13 cellular contexts compared by ENCODE assay signal in the genomic region with DNA sequence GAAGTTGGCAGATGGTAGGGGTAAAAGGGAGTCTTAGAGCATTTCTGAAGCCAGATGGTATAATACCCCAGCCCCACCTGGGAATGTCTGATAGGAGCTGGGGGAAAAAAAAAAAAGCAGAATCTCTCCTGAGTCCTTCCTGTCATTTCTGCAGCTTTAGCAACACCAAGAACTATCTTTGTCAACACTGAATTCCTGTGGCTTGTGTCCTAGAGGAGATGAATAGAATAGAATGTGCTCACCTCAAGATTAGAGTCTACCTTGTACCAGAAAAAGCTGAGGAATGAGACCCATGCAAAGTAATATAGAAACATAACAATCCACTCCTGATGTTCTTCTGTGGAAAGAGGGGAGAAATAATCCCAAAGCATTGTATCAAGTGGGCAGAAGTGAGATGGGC.
DNase-seq lines count a peak whose midpoint lies in the region; ATAC-seq and TF ChIP-seq lines count a peak whose summit lies in the region.
"Had no signal": no experiment of that assay in that cellular context is flagged by ENCODE, and none has a peak within 500 bp of the region (broad histone marks: within the 10 kb centered on the region; RNA-seq: fewer than 3 reads in every experiment).

No MANE protein-coding gene starts in this region.

- peaks cover 33% of the 10 kb centered on the region for H3K36me3 Mint-ChIP-seq in activated naive CD4-positive, alpha-beta T cell treated with anti-CD3 and anti-CD28 coated beads, Interleukin-2, amount 50 U/mL, for 24 hours
- H3K36me3 Mint-ChIP-seq in stimulated activated naive B cell treated with anti-CD40 and anti-IgM and Interleukin-4, amounts not matched to agents 10 μg/mL and 1 μg/mL and 100 μg/mL, for 72 hours, result peaks cover 43% of the 10 kb centered on the region in 2 donors

- no peaks in the 10 kb centered on the region for H3K9me3 Mint-ChIP-seq in activated naive CD4-positive, alpha-beta T cell treated with anti-CD3 and anti-CD28 coated beads, Interleukin-2, amount 50 U/mL, for 24 hours
- H3K9me3 Mint-ChIP-seq in stimulated activated naive B cell treated with anti-CD40 and anti-IgM and Interleukin-4, amounts not matched to agents 10 μg/mL and 1 μg/mL and 100 μg/mL, for 72 hours, result no peaks in the 10 kb centered on the region
- H3K9me3 Mint-ChIP-seq: activated naive CD8-positive, alpha-beta T cell treated with anti-CD3 and anti-CD28 coated beads, Interleukin-2, amount 10 ng/mL, durations not matched to agents 7 days and 5 days; dendritic cell treated with granulocyte-macrophage colony-stimulating factor and Interleukin-4, amounts not matched to agents 40 ng/mL and 50 ng/mL, for 4 days had no signal

- peaks cover 45% of the 10 kb centered on the region for H3K4me1 Mint-ChIP-seq in activated naive CD4-positive, alpha-beta T cell treated with anti-CD3 and anti-CD28 coated beads, Interleukin-2, amount 50 U/mL, for 24 hours
- H3K4me1 Mint-ChIP-seq in stimulated activated naive B cell treated with anti-CD40 and anti-IgM and Interleukin-4, amounts not matched to agents 10 μg/mL and 1 μg/mL and 100 μg/mL, for 72 hours, result peaks cover 5 to 6% of the 10 kb centered on the region in 2 donors

- H3K27ac Mint-ChIP-seq in activated naive CD4-positive, alpha-beta T cell treated with anti-CD3 and anti-CD28 coated beads, Interleukin-2, amount 50 U/mL, for 24 hours, result peak overlapping the region; percentile 57
- H3K27ac Mint-ChIP-seq in stimulated activated naive B cell treated with anti-CD40 and anti-IgM and Interleukin-4, amounts not matched to agents 10 μg/mL and 1 μg/mL and 100 μg/mL, for 72 hours, result peak overlapping the region; percentile 31
- H3K27ac Mint-ChIP-seq: activated naive CD8-positive, alpha-beta T cell treated with anti-CD3 and anti-CD28 coated beads, Interleukin-2, amount 10 ng/mL, durations not matched to agents 7 days and 5 days; dendritic cell treated with granulocyte-macrophage colony-stimulating factor and Interleukin-4, amounts not matched to agents 40 ng/mL and 50 ng/mL, for 4 days had no signal

- ATAC-seq in SK-N-SH treated with all-trans-retinoic acid at 6 μM for 48 hours, result peak; percentile 13
- ATAC-seq in stimulated activated naive B cell treated with anti-CD40 and anti-IgM and Interleukin-4, amounts not matched to agents 10 μg/mL and 1 μg/mL and 100 μg/mL, for 72 hours (replicated peaks), result no peak

- H3K27me3 Mint-ChIP-seq in activated naive CD4-positive, alpha-beta T cell treated with anti-CD3 and anti-CD28 coated beads, Interleukin-2, amount 50 U/mL, for 24 hours, result no peaks in the 10 kb centered on the region
- H3K27me3 Mint-ChIP-seq in stimulated activated naive B cell treated with anti-CD40 and anti-IgM and Interleukin-4, amounts not matched to agents 10 μg/mL and 1 μg/mL and 100 μg/mL, for 72 hours, result no peaks in the 10 kb centered on the region
- H3K27me3 Mint-ChIP-seq: activated naive CD8-positive, alpha-beta T cell treated with anti-CD3 and anti-CD28 coated beads, Interleukin-2, amount 10 ng/mL, durations not matched to agents 7 days and 5 days; dendritic cell treated with granulocyte-macrophage colony-stimulating factor and Interleukin-4, amounts not matched to agents 40 ng/mL and 50 ng/mL, for 4 days had no signal

- H3K27ac ChIP-seq in epithelial cell of prostate, result peak overlapping the region; percentile 5
- H3K27ac ChIP-seq: Peyer's patch, psoas muscle had no signal

- no peak overlapping the region for H3K4me3 Mint-ChIP-seq in activated naive CD4-positive, alpha-beta T cell treated with anti-CD3 and anti-CD28 coated beads, Interleukin-2, amount 50 U/mL, for 24 hours
- H3K4me3 Mint-ChIP-seq in stimulated activated naive B cell treated with anti-CD40 and anti-IgM and Interleukin-4, amounts not matched to agents 10 μg/mL and 1 μg/mL and 100 μg/mL, for 72 hours, result no peak overlapping the region
- H3K4me3 Mint-ChIP-seq: activated naive CD8-positive, alpha-beta T cell treated with anti-CD3 and anti-CD28 coated beads, Interleukin-2, amount 10 ng/mL, durations not matched to agents 7 days and 5 days; dendritic cell treated with granulocyte-macrophage colony-stimulating factor and Interleukin-4, amounts not matched to agents 40 ng/mL and 50 ng/mL, for 4 days had no signal

- no peak for DNase-seq in activated naive CD4-positive, alpha-beta T cell treated with Interleukin-2 at 50 U/mL for 16 hours
- DNase-seq in epithelial cell of prostate (ENCODE audit: low read depth, low spot score) (no peak), NCI-H226 (no peak)
- no peak for DNase-seq in stimulated activated naive B cell treated with anti-CD40 and anti-IgM and Interleukin-4, amounts not matched to agents 10 μg/mL and 1 μg/mL and 100 μg/mL, for 72 hours
- DNase-seq in stimulated activated naive CD4-positive, alpha-beta T cell treated with Interleukin-2 at 50 U/mL for 16 hours (lab: John Stamatoyannopoulos, UW), result no peak
- no peak for DNase-seq in central memory CD4-positive, alpha-beta T cell
- DNase-seq: activated naive CD8-positive, alpha-beta T cell treated with anti-CD3 and anti-CD28 coated beads, Interleukin-2, amount 10 ng/mL, durations not matched to agents 7 days and 5 days; Peyer's patch; psoas muscle; stimulated activated CD8-positive, alpha-beta memory T cell treated with anti-CD3 and anti-CD28 coated beads, Interleukin-4, amount 100 ng/mL, for 48 hours had no signal

TF ChIP-seq in SK-N-SH treated with all-trans-retinoic acid at 6 μM for 48 hours, 23 proteins besides CTCF, POLR2A, EP300 and RAD21:
- TF ChIP-seq ZC3H10 (CRISPR knock-in tag; IDR thresholded peaks at IDR 0.05), result no peak
- no peak for TF ChIP-seq RARB (CRISPR knock-in tag; IDR thresholded peaks at IDR 0.05)
- no peak for TF ChIP-seq ZFP30 (CRISPR knock-in tag; IDR thresholded peaks at IDR 0.05)
- no peak for TF ChIP-seq ZNF70 (CRISPR knock-in tag; IDR thresholded peaks at IDR 0.05)
- no peak for TF ChIP-seq SNAI2 (CRISPR knock-in tag; IDR thresholded peaks at IDR 0.05)
- TF ChIP-seq OSR1 (CRISPR knock-in tag; IDR thresholded peaks at IDR 0.05), result no peak
- TF ChIP-seq BACH2 (CRISPR knock-in tag; IDR thresholded peaks at IDR 0.05; ENCODE audit: borderline replicate concordance), result no peak
- no peak for TF ChIP-seq TOX (CRISPR knock-in tag; IDR thresholded peaks at IDR 0.05; ENCODE audit: borderline replicate concordance)
- TF ChIP-seq, protein P1, sequence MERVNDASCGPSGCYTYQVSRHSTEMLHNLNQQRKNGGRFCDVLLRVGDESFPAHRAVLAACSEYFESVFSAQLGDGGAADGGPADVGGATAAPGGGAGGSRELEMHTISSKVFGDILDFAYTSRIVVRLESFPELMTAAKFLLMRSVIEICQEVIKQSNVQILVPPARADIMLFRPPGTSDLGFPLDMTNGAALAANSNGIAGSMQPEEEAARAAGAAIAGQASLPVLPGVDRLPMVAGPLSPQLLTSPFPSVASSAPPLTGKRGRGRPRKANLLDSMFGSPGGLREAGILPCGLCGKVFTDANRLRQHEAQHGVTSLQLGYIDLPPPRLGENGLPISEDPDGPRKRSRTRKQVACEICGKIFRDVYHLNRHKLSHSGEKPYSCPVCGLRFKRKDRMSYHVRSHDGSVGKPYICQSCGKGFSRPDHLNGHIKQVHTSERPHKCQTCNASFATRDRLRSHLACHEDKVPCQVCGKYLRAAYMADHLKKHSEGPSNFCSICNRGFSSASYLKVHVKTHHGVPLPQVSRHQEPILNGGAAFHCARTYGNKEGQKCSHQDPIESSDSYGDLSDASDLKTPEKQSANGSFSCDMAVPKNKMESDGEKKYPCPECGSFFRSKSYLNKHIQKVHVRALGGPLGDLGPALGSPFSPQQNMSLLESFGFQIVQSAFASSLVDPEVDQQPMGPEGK (CRISPR knock-in tag; IDR thresholded peaks at IDR 0.05; ENCODE audit: borderline replicate concordance), result no peak
- TF ChIP-seq, protein P2, sequence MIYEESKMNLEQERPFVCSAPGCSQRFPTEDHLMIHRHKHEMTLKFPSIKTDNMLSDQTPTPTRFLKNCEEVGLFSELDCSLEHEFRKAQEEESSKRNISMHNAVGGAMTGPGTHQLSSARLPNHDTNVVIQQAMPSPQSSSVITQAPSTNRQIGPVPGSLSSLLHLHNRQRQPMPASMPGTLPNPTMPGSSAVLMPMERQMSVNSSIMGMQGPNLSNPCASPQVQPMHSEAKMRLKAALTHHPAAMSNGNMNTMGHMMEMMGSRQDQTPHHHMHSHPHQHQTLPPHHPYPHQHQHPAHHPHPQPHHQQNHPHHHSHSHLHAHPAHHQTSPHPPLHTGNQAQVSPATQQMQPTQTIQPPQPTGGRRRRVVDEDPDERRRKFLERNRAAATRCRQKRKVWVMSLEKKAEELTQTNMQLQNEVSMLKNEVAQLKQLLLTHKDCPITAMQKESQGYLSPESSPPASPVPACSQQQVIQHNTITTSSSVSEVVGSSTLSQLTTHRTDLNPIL (CRISPR knock-in tag; IDR thresholded peaks at IDR 0.05; ENCODE audit: low read depth), result no peak
- TF ChIP-seq, protein P3, sequence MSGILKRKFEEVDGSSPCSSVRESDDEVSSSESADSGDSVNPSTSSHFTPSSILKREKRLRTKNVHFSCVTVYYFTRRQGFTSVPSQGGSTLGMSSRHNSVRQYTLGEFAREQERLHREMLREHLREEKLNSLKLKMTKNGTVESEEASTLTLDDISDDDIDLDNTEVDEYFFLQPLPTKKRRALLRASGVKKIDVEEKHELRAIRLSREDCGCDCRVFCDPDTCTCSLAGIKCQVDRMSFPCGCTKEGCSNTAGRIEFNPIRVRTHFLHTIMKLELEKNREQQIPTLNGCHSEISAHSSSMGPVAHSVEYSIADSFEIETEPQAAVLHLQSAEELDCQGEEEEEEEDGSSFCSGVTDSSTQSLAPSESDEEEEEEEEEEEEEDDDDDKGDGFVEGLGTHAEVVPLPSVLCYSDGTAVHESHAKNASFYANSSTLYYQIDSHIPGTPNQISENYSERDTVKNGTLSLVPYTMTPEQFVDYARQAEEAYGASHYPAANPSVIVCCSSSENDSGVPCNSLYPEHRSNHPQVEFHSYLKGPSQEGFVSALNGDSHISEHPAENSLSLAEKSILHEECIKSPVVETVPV (CRISPR knock-in tag; IDR thresholded peaks at IDR 0.05), result no peak
- TF ChIP-seq, protein P4, sequence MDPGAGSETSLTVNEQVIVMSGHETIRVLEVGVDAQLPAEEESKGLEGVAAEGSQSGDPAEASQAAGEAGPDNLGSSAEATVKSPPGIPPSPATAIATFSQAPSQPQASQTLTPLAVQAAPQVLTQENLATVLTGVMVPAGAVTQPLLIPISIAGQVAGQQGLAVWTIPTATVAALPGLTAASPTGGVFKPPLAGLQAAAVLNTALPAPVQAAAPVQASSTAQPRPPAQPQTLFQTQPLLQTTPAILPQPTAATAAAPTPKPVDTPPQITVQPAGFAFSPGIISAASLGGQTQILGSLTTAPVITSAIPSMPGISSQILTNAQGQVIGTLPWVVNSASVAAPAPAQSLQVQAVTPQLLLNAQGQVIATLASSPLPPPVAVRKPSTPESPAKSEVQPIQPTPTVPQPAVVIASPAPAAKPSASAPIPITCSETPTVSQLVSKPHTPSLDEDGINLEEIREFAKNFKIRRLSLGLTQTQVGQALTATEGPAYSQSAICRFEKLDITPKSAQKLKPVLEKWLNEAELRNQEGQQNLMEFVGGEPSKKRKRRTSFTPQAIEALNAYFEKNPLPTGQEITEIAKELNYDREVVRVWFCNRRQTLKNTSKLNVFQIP (CRISPR knock-in tag; IDR thresholded peaks at IDR 0.05; ENCODE audit: borderline replicate concordance, low read depth), result no peak
- no peak for TF ChIP-seq ZNF565 (CRISPR knock-in tag; conservative IDR thresholded peaks at IDR 0.05; ENCODE audit: low read depth)
